Comparison of ENCODE assay signal across 15 cellular contexts in genomic region chr3:147652682-147653081, GRCh38.
"Had no signal": no experiment of that assay in that cellular context is flagged by ENCODE, and none has a peak within 500 bp of the region (broad histone marks: within the 10 kb centered on the region; RNA-seq: fewer than 3 reads in every experiment).

No MANE protein-coding gene starts in this region.

- DNase-seq: activated CD4-positive, alpha-beta T cell treated with anti-CD3 and anti-CD28 coated beads, Interleukin-2, amount 50 U/mL, for 1 hour; activated naive CD4-positive, alpha-beta T cell treated with anti-CD3 and anti-CD28 coated beads, Interleukin-2, amount 10 ng/mL, durations not matched to agents 7 days and 5 days; activated T-cell treated with anti-CD3 and anti-CD28 coated beads for 4 hours; adrenal gland; body of pancreas; dorsolateral prefrontal cortex; foreskin keratinocyte; heart left ventricle; thyroid gland; uterus had no signal

- H3K27me3 ChIP-seq: adrenal gland, body of pancreas, dorsolateral prefrontal cortex, foreskin keratinocyte, heart left ventricle, thyroid gland, uterus had no signal

- H3K27me3 Mint-ChIP-seq: activated naive CD4-positive, alpha-beta T cell treated with anti-CD3 and anti-CD28 coated beads, Interleukin-2, amount 10 ng/mL, durations not matched to agents 7 days and 5 days; memory B cell had no signal

- H3K9me3 Mint-ChIP-seq: activated naive CD4-positive, alpha-beta T cell treated with anti-CD3 and anti-CD28 coated beads, Interleukin-2, amount 10 ng/mL, durations not matched to agents 7 days and 5 days; activated T-helper 2 cell treated with anti-CD3 and anti-CD28 coated beads, Interferon-gamma antibody, Interleukin-2, Interleukin-4, amounts not matched to agents 10 μg/mL and 5 μg/mL and 100 μg/mL, durations not matched to agents 14 hours and 24 hours and 36 hours; memory B cell; nephron; T-helper 2 cell treated with Interferon-gamma antibody and Interleukin-4, amounts not matched to agents 5 μg/mL and 100 μg/mL, for 36 hours had no signal

- H3K4me3 Mint-ChIP-seq: activated naive CD4-positive, alpha-beta T cell treated with anti-CD3 and anti-CD28 coated beads, Interleukin-2, amount 10 ng/mL, durations not matched to agents 7 days and 5 days; memory B cell; nephron; T-helper 2 cell treated with Interferon-gamma antibody and Interleukin-4, amounts not matched to agents 5 μg/mL and 100 μg/mL, for 36 hours had no signal

- H3K27ac ChIP-seq: adrenal gland, body of pancreas, foreskin keratinocyte, thyroid gland, uterus had no signal

- H3K4me1 ChIP-seq: body of pancreas, foreskin keratinocyte, thyroid gland, uterus had no signal

- H3K4me1 Mint-ChIP-seq: activated naive CD4-positive, alpha-beta T cell treated with anti-CD3 and anti-CD28 coated beads, Interleukin-2, amount 10 ng/mL, durations not matched to agents 7 days and 5 days; memory B cell had no signal

- H3K36me3 Mint-ChIP-seq: activated naive CD4-positive, alpha-beta T cell treated with anti-CD3 and anti-CD28 coated beads, Interleukin-2, amount 10 ng/mL, durations not matched to agents 7 days and 5 days; memory B cell had no signal

- H3K9me3 ChIP-seq: adrenal gland, body of pancreas, heart left ventricle, thyroid gland, uterus had no signal

- H3K36me3 ChIP-seq: adrenal gland, heart left ventricle, thyroid gland, uterus had no signal

- H3K4me3 ChIP-seq: adrenal gland, body of pancreas, dorsolateral prefrontal cortex, heart left ventricle, skin epidermis, thyroid gland, uterus had no signal

- H3K27ac Mint-ChIP-seq: activated naive CD4-positive, alpha-beta T cell treated with anti-CD3 and anti-CD28 coated beads, Interleukin-2, amount 10 ng/mL, durations not matched to agents 7 days and 5 days; activated T-helper 2 cell treated with anti-CD3 and anti-CD28 coated beads, Interferon-gamma antibody, Interleukin-2, Interleukin-4, amounts not matched to agents 10 μg/mL and 5 μg/mL and 100 μg/mL, durations not matched to agents 14 hours and 24 hours and 36 hours; memory B cell; nephron; T-helper 2 cell treated with Interferon-gamma antibody and Interleukin-4, amounts not matched to agents 5 μg/mL and 100 μg/mL, for 36 hours had no signal
